Comparison of ENCODE assay signal across 23 cellular contexts in the genomic region with DNA sequence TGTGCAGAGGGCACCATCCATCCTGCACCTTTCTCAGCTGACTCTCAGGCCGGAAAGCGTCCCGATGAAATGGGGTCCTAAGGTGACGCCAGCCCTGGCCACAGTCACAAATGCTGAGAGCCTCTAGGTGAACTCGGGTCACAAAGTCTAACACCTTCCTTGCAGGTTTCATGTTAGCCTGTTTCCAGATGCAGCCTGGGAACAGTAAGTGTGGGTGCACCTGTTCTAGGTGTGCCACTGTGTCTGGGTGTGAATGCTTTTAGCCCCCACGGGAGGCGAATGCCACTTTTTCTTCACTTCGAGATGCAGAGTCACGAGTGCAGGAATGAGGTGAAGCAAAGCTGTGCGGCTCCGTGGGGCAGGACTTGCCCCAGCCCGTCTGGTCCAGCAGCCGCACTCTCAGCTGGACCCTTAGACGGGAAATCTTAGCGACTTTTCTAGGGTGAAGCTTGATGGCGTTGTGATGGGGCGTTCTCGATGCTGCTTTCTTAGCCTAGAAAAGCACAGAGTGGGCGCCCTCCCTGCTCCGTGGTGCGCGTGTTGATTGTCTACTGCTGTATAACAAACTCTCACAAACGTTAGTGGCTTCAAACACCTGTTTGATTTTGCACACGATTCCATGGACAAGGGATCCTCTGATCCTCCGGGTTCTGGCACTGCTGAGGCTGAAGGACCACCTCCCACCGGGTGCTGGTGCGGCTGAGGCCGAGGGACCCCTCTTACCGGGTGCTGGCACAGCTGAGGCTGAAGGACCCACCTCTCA. TPM values are rescaled to one million over a fixed set of nuclear protein-coding genes. Genes with fewer than 3 reads are reported as not detected.
DNase-seq lines count a peak whose midpoint lies in the region; ATAC-seq, FAIRE-seq and TF ChIP-seq lines count a peak whose summit lies in the region.
"Had no signal": no experiment of that assay in that cellular context is flagged by ENCODE, and none has a peak within 500 bp of the region (broad histone marks: within the 10 kb centered on the region; RNA-seq: fewer than 3 reads in every experiment).

No MANE protein-coding gene starts in this region.

- H3K36me3 ChIP-seq in SK-N-SH (replicated peaks in 1 of 2; ENCODE audit: control insufficient read depth in 1 of 2, insufficient read depth in 2 of 2, low read length in 1 of 2) (no peaks in the 10 kb centered on the region), HEK293 (ENCODE audit: control insufficient read depth in 2 of 2, insufficient read depth in 1 of 2, low read length in 2 of 2) (no peaks in the 10 kb centered on the region), H1 (ENCODE audit: control insufficient read depth in 2 of 4, insufficient read depth in 4 of 4, low read length in 3 of 4) (no peaks in the 10 kb centered on the region)

- H4K20me1 ChIP-seq in SK-N-SH (ENCODE audit: insufficient read depth) (no peaks in the 10 kb centered on the region), H1 (replicated peaks in 1 of 2; ENCODE audit: control insufficient read depth in 1 of 2, insufficient read depth in 2 of 2, low read length in 2 of 2) (no peaks in the 10 kb centered on the region)

- H3K9ac ChIP-seq in SK-N-SH (no peak overlapping the region), H1 (replicated peaks in 1 of 4; ENCODE audit: extremely low read depth in 1 of 4, low read depth in 3 of 4, low read length in 3 of 4) (no peak overlapping the region)
- H3K9ac ChIP-seq: GM23248 had no signal

- CTCF ChIA-PET in SK-N-SH (lab: Yijun Ruan, JAX) (interaction anchor here (0.7 kb wide), 1 partner anchor 45 kb away, joined by 3 read pairs; no protein-coding TSS in a partner anchor), HEK293 (lab: Yijun Ruan, JAX) (interaction anchor here (0.6 kb wide), 1 partner anchor 149 kb away, joined by 3 read pairs; no protein-coding TSS in a partner anchor), H1 (lab: Charles Lee; ENCODE audit: partially characterized antibody) (interaction anchor here (0.6 to 1.1 kb wide), 3 partner anchors 138 to 186 kb away, joined by 3 to 6 read pairs (median 4); no protein-coding TSS in a partner anchor)

- H3K9me3 ChIP-seq in SK-N-SH (no peaks in the 10 kb centered on the region), HEK293 (ENCODE audit: control insufficient read depth, insufficient read depth, low read depth, low read length) (no peaks in the 10 kb centered on the region), H1 (ENCODE audit: insufficient read depth in 2 of 2, low read depth in 1 of 2, low read length in 1 of 2) (no peaks in the 10 kb centered on the region; a peak in 1 of 4 replicates)

- H3K4ac ChIP-seq in H1 (replicated peaks; ENCODE audit: insufficient read length, low read depth, low read length) = no peak overlapping the region

- no peak overlapping the region for H2BK20ac ChIP-seq in H1 (ENCODE audit: low read length)

- no peak overlapping the region for H3K56ac ChIP-seq in H1 (replicated peaks; ENCODE audit: insufficient read length, low read depth, low read length)

- no peaks in the 10 kb centered on the region for H3K9me3 Mint-ChIP-seq in stimulated activated memory B cell treated with anti-CD40 and anti-IgM and Interleukin-4, amounts not matched to agents 10 μg/mL and 1 μg/mL and 100 μg/mL, for 72 hours
- no peaks in the 10 kb centered on the region for H3K9me3 Mint-ChIP-seq in T-helper 2 cell treated with Interferon-gamma antibody and Interleukin-4, amounts not matched to agents 5 μg/mL and 100 μg/mL, for 36 hours
- H3K9me3 Mint-ChIP-seq: CD4-positive, alpha-beta T cell had no signal

- no peak for TF ChIP-seq POLR2A in H1 (IDR thresholded peaks at IDR 0.05; ENCODE audit: control extremely low read depth in 1 of 2, low read depth in 2 of 2, low read length in 2 of 2)

- FAIRE-seq in H1 (lab: Jason Lieb, UNC) = no peak
- FAIRE-seq: GM12878, GM18507 had no signal

- no peak overlapping the region for H2BK15ac ChIP-seq in H1 (ENCODE audit: low read length)

- TF ChIP-seq CTCF in SK-N-SH (IDR thresholded peaks at IDR 0.05) (no peak), HEK293 (tag by site-specific recombination; IDR thresholded peaks at IDR 0.05) (no peak), H1 (IDR thresholded peaks at IDR 0.05; ENCODE audit: control extremely low read depth in 1 of 3, insufficient read depth in 1 of 3, low read depth in 1 of 3, low read length in 3 of 3) (no peak)

- H3K23me2 ChIP-seq in H1 (ENCODE audit: low read depth, low read length) = no peaks in the 10 kb centered on the region

- no peak overlapping the region for H2BK5ac ChIP-seq in H1 (ENCODE audit: low read depth, low read length)

- H3K79me2 ChIP-seq in SK-N-SH (ENCODE audit: insufficient read depth) (no peaks in the 10 kb centered on the region), H1 (ENCODE audit: control insufficient read depth in 1 of 2, insufficient read depth in 2 of 2, low read length in 2 of 2) (no peaks in the 10 kb centered on the region)

- H3K4me2 ChIP-seq in SK-N-SH (no peak overlapping the region), H1 (ENCODE audit: insufficient read depth in 1 of 2, low read depth in 2 of 2, low read length in 2 of 2) (no peak overlapping the region)

- H3K14ac ChIP-seq in H1 (ENCODE audit: insufficient read length) = no peak overlapping the region

- no peaks in the 10 kb centered on the region for H3K4me1 Mint-ChIP-seq in stimulated activated memory B cell treated with anti-CD40 and anti-IgM and Interleukin-4, amounts not matched to agents 10 μg/mL and 1 μg/mL and 100 μg/mL, for 72 hours
- peaks cover 2% of the 10 kb centered on the region for H3K4me1 Mint-ChIP-seq in T-helper 2 cell treated with Interferon-gamma antibody and Interleukin-4, amounts not matched to agents 5 μg/mL and 100 μg/mL, for 36 hours (ENCODE audit: low read depth)
- H3K4me1 Mint-ChIP-seq: H9 had no signal

- H3K9me2 ChIP-seq in SK-N-SH = no peaks in the 10 kb centered on the region

- WGBS in SK-N-SH (ENCODE audit: low lambda C conversion rate) = 36% methylated on average over 28 of the region's 29 CpGs
- 91% methylated on average over 29 of the region's 29 CpGs; no CpG with 5 or more reads in 1 of the 2 experiments for WGBS in H1 (ENCODE audit: extremely low coverage in 1 of 2, insufficient coverage in 1 of 2, insufficient read length in 1 of 2, insufficient replicate concordance in 2 of 2, low coverage in 1 of 2, low lambda C conversion rate in 2 of 2, missing lambda C conversion rate in 1 of 2), 2 experiments

- DNase-seq in SK-N-SH = peak; percentile 23
- no peak for DNase-seq in H1 (ENCODE audit: low read depth in 1 of 2, low spot score in 2 of 2)
- no peak for DNase-seq in T-helper 2 cell treated with Interferon-gamma antibody and Interleukin-4, amounts not matched to agents 5 μg/mL and 100 μg/mL, for 36 hours (ENCODE audit: low spot score)
- DNase-seq: AML-193; C1 segment of cervical spinal cord; Calu3; CD4-positive, alpha-beta T cell; DMS 273 treated with DMSO at 0.1 percent for 48 hours; GM23248; H9; HFFc6; IMR-90 had no signal

- H3K27me3 ChIP-seq in SK-N-SH (ENCODE audit: insufficient read depth) = no peaks in the 10 kb centered on the region
- H3K27me3 ChIP-seq in H1 (replicated peaks in 1 of 4; ENCODE audit: control insufficient read depth in 3 of 4, extremely low read depth in 1 of 4, insufficient read depth in 3 of 4, low read length in 3 of 4) = no peaks in the 10 kb centered on the region

- H3K4me3 ChIP-seq in SK-N-SH (ENCODE audit: low read depth in 2 of 2, low read length in 1 of 2) (no peak overlapping the region), HEK293 (ENCODE audit: low read depth, low read length) (no peak overlapping the region), H1 (ENCODE audit: extremely low read depth in 1 of 4, insufficient read depth in 2 of 4, low read depth in 3 of 4, low read length in 4 of 4) (no peak overlapping the region)
- H3K4me3 ChIP-seq: GM12878, GM23248 had no signal

- POLR2A ChIA-PET in SK-N-SH (lab: Yijun Ruan, JAX) = no interaction called here
- POLR2A ChIA-PET in HEK293 (lab: Yijun Ruan, JAX) = no interaction called here
- POLR2A ChIA-PET in H1 (lab: Charles Lee; ENCODE audit: partially characterized antibody) = no interaction called here

- H3K27ac ChIP-seq in SK-N-SH (ENCODE audit: low read depth in 2 of 2, low read length in 1 of 2) (no peak overlapping the region), HEK293 (ENCODE audit: extremely low read depth, low read depth, low read length) (no peak overlapping the region), H1 (ENCODE audit: low read depth, low read length) (no peak overlapping the region)
- H3K27ac ChIP-seq: 22Rv1, GM23248 had no signal

- H2BK120ac ChIP-seq in H1 (replicated peaks; ENCODE audit: low read depth, low read length) = no peak overlapping the region

- H4K5ac ChIP-seq in H1 (ENCODE audit: insufficient read length, low read depth, low read length) = no peak overlapping the region

- peak overlapping the region; percentile 11; the same call in 1 of the 2 replicates for H4K8ac ChIP-seq in H1 (ENCODE audit: extremely low read depth, insufficient read depth, low read length)

- no peaks in the 10 kb centered on the region for H3K79me1 ChIP-seq in H1 (ENCODE audit: low read depth, low read length)

- no peak overlapping the region for H3K27ac Mint-ChIP-seq in stimulated activated memory B cell treated with anti-CD40 and anti-IgM and Interleukin-4, amounts not matched to agents 10 μg/mL and 1 μg/mL and 100 μg/mL, for 72 hours
- H3K27ac Mint-ChIP-seq in T-helper 2 cell treated with Interferon-gamma antibody and Interleukin-4, amounts not matched to agents 5 μg/mL and 100 μg/mL, for 36 hours = no peak overlapping the region
- H3K27ac Mint-ChIP-seq: CD4-positive, alpha-beta T cell; H9; HFFc6 had no signal

- TF ChIP-seq RAD21 in SK-N-SH (IDR thresholded peaks at IDR 0.05; ENCODE audit: low read length) = no peak
- TF ChIP-seq RAD21 in H1 (IDR thresholded peaks at IDR 0.05 in 1 of 2, conservative IDR thresholded peaks at IDR 0.05 in 1 of 2; ENCODE audit: low read depth in 2 of 2, low read length in 2 of 2) = no peak

- peak overlapping the region; percentile 35 for H4K91ac ChIP-seq in H1 (replicated peaks; ENCODE audit: insufficient read length, low read length)

- no peaks in the 10 kb centered on the region for H3F3A ChIP-seq in SK-N-SH (replicated peaks; ENCODE audit: insufficient read depth)

- TF ChIP-seq EP300 in SK-N-SH (IDR thresholded peaks at IDR 0.05; ENCODE audit: borderline replicate concordance in 1 of 2, low read depth in 1 of 2, low read length in 1 of 2) (no peak), H1 (IDR thresholded peaks at IDR 0.05; ENCODE audit: borderline replicate concordance in 1 of 2, low read depth in 2 of 2, low read length in 2 of 2) (no peak)

- H3K18ac ChIP-seq in H1 (ENCODE audit: extremely low read depth, low read length) = no peak overlapping the region

- no peak overlapping the region for H3K4me3 Mint-ChIP-seq in stimulated activated memory B cell treated with anti-CD40 and anti-IgM and Interleukin-4, amounts not matched to agents 10 μg/mL and 1 μg/mL and 100 μg/mL, for 72 hours
- H3K4me3 Mint-ChIP-seq in T-helper 2 cell treated with Interferon-gamma antibody and Interleukin-4, amounts not matched to agents 5 μg/mL and 100 μg/mL, for 36 hours = no peak overlapping the region
- H3K4me3 Mint-ChIP-seq: CD4-positive, alpha-beta T cell; H9; HFFc6 had no signal

- H2AK5ac ChIP-seq in H1 (ENCODE audit: low read depth, low read length) = no peak overlapping the region

- ATAC-seq in SK-N-SH treated with all-trans-retinoic acid at 6 μM for 48 hours (no peak), GM18868 (IDR thresholded peaks at IDR 0.05; ENCODE audit: unreplicated experiment) (no peak), HG03196 (IDR thresholded peaks at IDR 0.05; ENCODE audit: unreplicated experiment) (no peak)
- ATAC-seq in stimulated activated memory B cell treated with anti-CD40 and anti-IgM and Interleukin-4, amounts not matched to agents 10 μg/mL and 1 μg/mL and 100 μg/mL, for 72 hours = peak; percentile 24
- ATAC-seq: GM12878 had no signal

- no peaks in the 10 kb centered on the region for H3K4me1 ChIP-seq in SK-N-SH (ENCODE audit: control insufficient read depth in 1 of 2, insufficient read depth in 2 of 2, low read depth in 1 of 2, low read length in 1 of 2)
- no peaks in the 10 kb centered on the region for H3K4me1 ChIP-seq in HEK293 (ENCODE audit: control insufficient read depth, insufficient read depth, low read length)
- no peaks in the 10 kb centered on the region for H3K4me1 ChIP-seq in H1 (replicated peaks in 1 of 4; ENCODE audit: control insufficient read depth in 3 of 4, insufficient read depth in 4 of 4, low read length in 3 of 4)

- H2AFZ ChIP-seq in SK-N-SH (ENCODE audit: low read depth) = no peak overlapping the region
- H2AFZ ChIP-seq in H1 (ENCODE audit: low read length) = no peak overlapping the region
- H2AFZ ChIP-seq: GM23248 had no signal

- no peaks in the 10 kb centered on the region for H3K36me3 Mint-ChIP-seq in stimulated activated memory B cell treated with anti-CD40 and anti-IgM and Interleukin-4, amounts not matched to agents 10 μg/mL and 1 μg/mL and 100 μg/mL, for 72 hours
- no peaks in the 10 kb centered on the region for H3K36me3 Mint-ChIP-seq in T-helper 2 cell treated with Interferon-gamma antibody and Interleukin-4, amounts not matched to agents 5 μg/mL and 100 μg/mL, for 36 hours (ENCODE audit: low read depth)

- no peaks in the 10 kb centered on the region for H3K27me3 Mint-ChIP-seq in stimulated activated memory B cell treated with anti-CD40 and anti-IgM and Interleukin-4, amounts not matched to agents 10 μg/mL and 1 μg/mL and 100 μg/mL, for 72 hours
- no peaks in the 10 kb centered on the region for H3K27me3 Mint-ChIP-seq in T-helper 2 cell treated with Interferon-gamma antibody and Interleukin-4, amounts not matched to agents 5 μg/mL and 100 μg/mL, for 36 hours (ENCODE audit: low read depth)
- H3K27me3 Mint-ChIP-seq: CD4-positive, alpha-beta T cell had no signal

- no peak overlapping the region for H2BK12ac ChIP-seq in H1 (ENCODE audit: low read depth, low read length)

- H3K23ac ChIP-seq in H1 (ENCODE audit: insufficient read length) = no peak overlapping the region

RNA-seq across cellular contexts. Expression of a gene that starts 13.6 kb away (rescaled TPM):
- polyA plus RNA-seq in SK-N-SH (2012; rRNA removed) = 0.02 TPM in 1 of 2 replicates, not detected in the other
- 0.01 and 0.03 TPM in 2 replicates for polyA plus RNA-seq in SK-N-SH (2012; cell fraction: cytosol; rRNA removed)
- polyA plus RNA-seq in SK-N-SH (2012; cell fraction: nucleus; rRNA removed) = 0.04 and 0.08 TPM in 2 replicates
- 2.4 and 3.1 TPM in 2 replicates for total RNA-seq in H1 (2021; fragmentation: NEBNext Ultra II Directional; extraction: Animal tissue kit (Norgen Biotek cat#: 25700))
- polyA plus RNA-seq in H1 (2011; rRNA removed) = 6.3 and 10.9 TPM in 2 replicates
- 5.6 TPM for polyA plus RNA-seq in H1 (2011; cell fraction: cytosol; rRNA removed)
- polyA plus RNA-seq in H1 (2011; cell fraction: nucleus; rRNA removed) = 18.0 TPM
- polyA plus RNA-seq in H1 (2012, experiment 1 of 2) = 2.4 to 3.1 TPM (median 2.7 TPM) in 4 replicates
- 2.0 TPM for polyA plus RNA-seq in H1 (2012, experiment 2 of 2)
- 1.1 TPM for polyA plus RNA-seq in H1 (2013, experiment 1 of 2)
- polyA plus RNA-seq in H1 (2013, experiment 2 of 2) = 1.0 TPM
- 7.9 and 10.8 TPM in 2 replicates for polyA minus RNA-seq in H1 (2011; rRNA and poly(A)+ RNA removed)
- 2.7 TPM for polyA minus RNA-seq in H1 (2011; cell fraction: cytosol; rRNA and poly(A)+ RNA removed)
- 8.9 TPM for polyA minus RNA-seq in H1 (2011; cell fraction: nucleus; rRNA and poly(A)+ RNA removed)
- total RNA-seq: A673, Calu3, G401, GM12878, GM23248, HFFc6, HT-29, IMR-90 had no signal
- polyA plus RNA-seq: GM12878, GM23248, IMR-90 had no signal
